26 cellular contexts compared by ENCODE assay signal in genomic region chr2:65199891-65200290, GRCh38. TPM values are rescaled to one million over a fixed set of nuclear protein-coding genes. Genes with fewer than 3 reads are reported as not detected.
DNase-seq lines count a peak whose midpoint lies in the region; ATAC-seq, FAIRE-seq and TF ChIP-seq lines count a peak whose summit lies in the region.
"Had no signal": no experiment of that assay in that cellular context is flagged by ENCODE, and none has a peak within 500 bp of the region (broad histone marks: within the 10 kb centered on the region; RNA-seq: fewer than 3 reads in every experiment).

No MANE protein-coding gene starts in this region.

- ATAC-seq in K562 (peak; percentile 60; the same call in 1 of the 3 replicates), GM19467 (IDR thresholded peaks at IDR 0.05; ENCODE audit: unreplicated experiment) (no peak)
- ATAC-seq: Panc1, upper lobe of right lung had no signal

- peak; percentile 4 for DNase-seq in AG09309 (ENCODE audit: low read depth)
- peak; percentile 12 for DNase-seq in HS-27A (ENCODE audit: low read depth)
- DNase-seq in K562 (ENCODE audit: extremely low read depth in 1 of 4, low spot score in 3 of 4): peak in 1 of 4 experiments; percentile 18
- peak; percentile 78 for DNase-seq in myocyte (ENCODE audit: low read depth)
- no peak for DNase-seq in activated effector memory CD4-positive, alpha-beta T cell treated with Interleukin-2 at 50 U/mL for 16 hours
- no peak for DNase-seq in NCI-H2196 (lab: John Stamatoyannopoulos, UW; ENCODE audit: unreplicated experiment)
- DNase-seq in activated naive CD4-positive, alpha-beta T cell (lab: John Stamatoyannopoulos, UW): no peak
- DNase-seq: activated CD4-positive, CD25-positive, alpha-beta regulatory T cell treated with anti-CD3 and anti-CD28 coated beads, Interleukin-2, amount 50 U/mL, for 72 hours; activated naive CD4-positive, alpha-beta T cell treated with anti-CD3 and anti-CD28 coated beads for 36 hours; activated T-cell treated with anti-CD3 and anti-CD28 coated beads, Interleukin-2, amount 50 U/mL, for 1 hour; amygdala; caudate nucleus; heart left ventricle; Kasumi-1; mesendoderm; naive B cell; NCI-H1048; NCI-H1694 treated with DMSO at 0.1 percent for 48 hours; NCI-H526 treated with DMSO at 0.1 percent for 48 hours; SJCRH30; small intestine; stimulated activated CD4-positive, alpha-beta T cell treated with anti-CD3 and anti-CD28 coated beads, Interleukin-1b, Interleukin-23, amount 100 ng/mL, for 48 hours; upper lobe of right lung had no signal

- FAIRE-seq in K562 (lab: Jason Lieb, UNC): no peak
- FAIRE-seq: H1, small intestine had no signal

- H3K9me3 ChIP-seq in K562 (replicated peaks; ENCODE audit: control insufficient read depth, insufficient read depth, low read depth, low read length): no peaks in the 10 kb centered on the region
- H3K9me3 ChIP-seq: SJCRH30, upper lobe of right lung had no signal

- no peak overlapping the region for H3K4me2 ChIP-seq in K562 (ENCODE audit: insufficient read depth, low read length)

- POLR2A ChIA-PET in K562 (lab: Yijun Ruan, JAX): interaction anchor here (0.6 to 0.7 kb wide), 2 partner anchors 10 to 750 kb away, joined by 3 to 4 read pairs; no protein-coding TSS in a partner anchor

- H3K36me3 ChIP-seq in K562 (ENCODE audit: control insufficient read depth, insufficient read depth, low read length): no peaks in the 10 kb centered on the region
- H3K36me3 ChIP-seq: heart left ventricle, SJCRH30, upper lobe of right lung had no signal

- no peak for TF ChIP-seq RAD21 in K562 (CRISPR knock-in tag; conservative IDR thresholded peaks at IDR 0.05 in 1 of 2, IDR thresholded peaks at IDR 0.05 in 1 of 2)

- TF ChIP-seq CTCF in AG09309 (IDR thresholded peaks at IDR 0.05; ENCODE audit: control insufficient read depth, insufficient read depth, low read depth, low read length, missing control alignments) (no peak), K562 (IDR thresholded peaks at IDR 0.05 in 2 of 3, conservative IDR thresholded peaks at IDR 0.05 in 1 of 3; ENCODE audit: insufficient read depth in 2 of 3, low read depth in 1 of 3, low read length in 3 of 3) (no peak)

- H3K79me2 ChIP-seq in K562 (ENCODE audit: control insufficient read depth, insufficient read depth, low read length): no peaks in the 10 kb centered on the region

- BruUV-seq in K562 (replicated peaks; lab: Mats Ljungman, UMichigan): no TSS peak

- H3K27ac ChIP-seq in K562 (ENCODE audit: extremely low read depth, low read depth, low read length): no peak overlapping the region
- H3K27ac ChIP-seq: heart left ventricle, SJCRH30, upper lobe of right lung had no signal

- WGBS in K562 (ENCODE audit: insufficient coverage, low coverage, missing lambda C conversion rate): 20% methylated on average over 3 of the region's 3 CpGs

- H3K4me3 ChIP-seq in AG09309 (ENCODE audit: control insufficient read depth, low read depth, low read length) (no peak overlapping the region), K562 (no peak overlapping the region)
- H3K4me3 ChIP-seq: heart left ventricle, SJCRH30, upper lobe of right lung had no signal

- TF ChIP-seq POLR2A in K562 (conservative IDR thresholded peaks at IDR 0.05): no peak

- intact Hi-C loops in K562 (cut with micrococcal nuclease): no loop called here

- no peaks in the 10 kb centered on the region for H3K27me3 ChIP-seq in K562 (ENCODE audit: control insufficient read depth in 2 of 2, insufficient read depth in 2 of 2, low read length in 2 of 2)
- H3K27me3 ChIP-seq: heart left ventricle, SJCRH30, upper lobe of right lung had no signal

- CTCF ChIA-PET in K562 (lab: Yijun Ruan, JAX; ENCODE audit: low intra/inter-chr PET ratio): no interaction called here

- H3K4me1 ChIP-seq in K562 (replicated peaks in 1 of 2; ENCODE audit: control insufficient read depth in 2 of 2, insufficient read depth in 2 of 2, low read length in 2 of 2): peaks cover 0 to 3% of the 10 kb centered on the region in 2 experiments; a peak in 2 of 5 replicates
- H3K4me1 ChIP-seq: SJCRH30, upper lobe of right lung had no signal

- in situ Hi-C loops in K562 (cut with MboI): no loop called here

- H4K20me1 ChIP-seq in K562 (replicated peaks; ENCODE audit: control insufficient read depth, insufficient read depth, low read length): no peaks in the 10 kb centered on the region

- H3K9ac ChIP-seq in K562 (ENCODE audit: insufficient read depth in 1 of 2, low read depth in 2 of 2, low read length in 2 of 2): peak overlapping the region in 1 of 2 experiments; percentile 11; a peak in 1 of 4 replicates

- peak overlapping the region; percentile 30; the same call in 1 of the 2 replicates for H2AFZ ChIP-seq in K562 (ENCODE audit: low read depth, low read length)

- H3K9me1 ChIP-seq in K562 (ENCODE audit: control insufficient read depth, insufficient read depth, low read length): no peaks in the 10 kb centered on the region

- TF ChIP-seq EP300 in K562 (IDR thresholded peaks at IDR 0.05; ENCODE audit: low read length): no peak

TF ChIP-seq in K562, 482 proteins besides CTCF, POLR2A, EP300 and RAD21:
- TF ChIP-seq, protein P1, sequence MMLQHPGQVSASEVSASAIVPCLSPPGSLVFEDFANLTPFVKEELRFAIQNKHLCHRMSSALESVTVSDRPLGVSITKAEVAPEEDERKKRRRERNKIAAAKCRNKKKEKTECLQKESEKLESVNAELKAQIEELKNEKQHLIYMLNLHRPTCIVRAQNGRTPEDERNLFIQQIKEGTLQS (IDR thresholded peaks at IDR 0.05): peak; percentile 28; the same call in 1 of the 2 replicates
- TF ChIP-seq, protein P1 (CRISPR knock-in tag; conservative IDR thresholded peaks at IDR 0.05): no peak
- TF ChIP-seq FOSL1 (tag; conservative IDR thresholded peaks at IDR 0.05) (peak; percentile 63), EGR1 (conservative IDR thresholded peaks at IDR 0.05) (no peak)
- TF ChIP-seq, protein P2, sequence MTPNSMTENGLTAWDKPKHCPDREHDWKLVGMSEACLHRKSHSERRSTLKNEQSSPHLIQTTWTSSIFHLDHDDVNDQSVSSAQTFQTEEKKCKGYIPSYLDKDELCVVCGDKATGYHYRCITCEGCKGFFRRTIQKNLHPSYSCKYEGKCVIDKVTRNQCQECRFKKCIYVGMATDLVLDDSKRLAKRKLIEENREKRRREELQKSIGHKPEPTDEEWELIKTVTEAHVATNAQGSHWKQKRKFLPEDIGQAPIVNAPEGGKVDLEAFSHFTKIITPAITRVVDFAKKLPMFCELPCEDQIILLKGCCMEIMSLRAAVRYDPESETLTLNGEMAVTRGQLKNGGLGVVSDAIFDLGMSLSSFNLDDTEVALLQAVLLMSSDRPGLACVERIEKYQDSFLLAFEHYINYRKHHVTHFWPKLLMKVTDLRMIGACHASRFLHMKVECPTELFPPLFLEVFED (CRISPR knock-in tag; conservative IDR thresholded peaks at IDR 0.05): no peak
- TF ChIP-seq, protein P3, sequence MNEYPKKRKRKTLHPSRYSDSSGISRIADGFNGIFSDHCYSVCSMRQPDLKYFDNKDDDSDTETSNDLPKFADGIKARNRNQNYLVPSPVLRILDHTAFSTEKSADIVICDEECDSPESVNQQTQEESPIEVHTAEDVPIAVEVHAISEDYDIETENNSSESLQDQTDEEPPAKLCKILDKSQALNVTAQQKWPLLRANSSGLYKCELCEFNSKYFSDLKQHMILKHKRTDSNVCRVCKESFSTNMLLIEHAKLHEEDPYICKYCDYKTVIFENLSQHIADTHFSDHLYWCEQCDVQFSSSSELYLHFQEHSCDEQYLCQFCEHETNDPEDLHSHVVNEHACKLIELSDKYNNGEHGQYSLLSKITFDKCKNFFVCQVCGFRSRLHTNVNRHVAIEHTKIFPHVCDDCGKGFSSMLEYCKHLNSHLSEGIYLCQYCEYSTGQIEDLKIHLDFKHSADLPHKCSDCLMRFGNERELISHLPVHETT (CRISPR knock-in tag; conservative IDR thresholded peaks at IDR 0.05 in 1 of 2, IDR thresholded peaks at IDR 0.05 in 1 of 2): peak in 1 of 2 experiments; percentile 39; a peak in 1 of 4 replicates

RNA-seq across cellular contexts. Expression of gene ACTR2, which starts 27.7 kb away (rescaled TPM):
- 19.1 and 38.4 TPM in 2 replicates for total RNA-seq in K562 (2011; cell fraction: chromatin; rRNA removed; ENCODE audit: low replicate concordance)
- total RNA-seq in K562 (2011; cell fraction: nucleolus; rRNA removed): 12.6 and 16.7 TPM in 2 replicates
- total RNA-seq in K562 (2011; cell fraction: nucleoplasm; rRNA removed): 26.9 and 40.4 TPM in 2 replicates
- total RNA-seq in K562 (2014; rRNA removed) (56.3 and 65.8 TPM in 2 replicates), K562 (2014; rRNA removed; fragmentation: Illumina TruSeq; extraction: Trizol) (98.5 and 124 TPM in 2 replicates), K562 (2015; rRNA removed; fragmentation: Illumina TruSeq; extraction: Trizol) (96.3 and 108 TPM in 2 replicates), K562 (2021) (215 and 239 TPM in 2 replicates), myocyte (58.5 and 62.7 TPM in 2 replicates)
- polyA plus RNA-seq in K562 (2011; rRNA removed) (127 and 179 TPM in 2 replicates), K562 (2014; fragmentation: Illumina TruSeq; extraction: Trizol) (183 and 192 TPM in 2 replicates), K562 (2014; fragmentation: Nextera tagmentation; extraction: Ambion mirVana) (10 to 100 TPM; 47.3 to 57.3 TPM), K562 (2014; rRNA removed) (118 and 122 TPM in 2 replicates)
- polyA plus RNA-seq in K562 (2011; cell fraction: cytosol; rRNA removed): 27.6 and 80.2 TPM in 2 replicates
- 12.3 and 25.4 TPM in 2 replicates for polyA plus RNA-seq in K562 (2011; cell fraction: nucleus; rRNA removed)
- 219 and 224 TPM in 2 replicates for polyA plus RNA-seq in K562 (2012)
- polyA minus RNA-seq in K562 (2011; rRNA and poly(A)+ RNA removed): 156 and 194 TPM in 2 replicates
- polyA minus RNA-seq in K562 (2011; cell fraction: cytosol; rRNA and poly(A)+ RNA removed): 86.4 and 105 TPM in 2 replicates
- 7.8 and 20.1 TPM in 2 replicates for polyA minus RNA-seq in K562 (2011; cell fraction: nucleus; rRNA and poly(A)+ RNA removed)
- 119 TPM for polyA plus RNA-seq in myocyte (2012)

Comparison
In these comparisons a context has a peak if more than half of its experiments do, and no peak if none do; other contexts are left out.
1. DNase-seq: peak in AG09309 (single experiment), HS-27A (single experiment) and myocyte (single experiment); none in activated effector memory CD4-positive, alpha-beta T cell treated with Interleukin-2 at 50 U/mL for 16 hours (single experiment), NCI-H2196 (single experiment) and activated naive CD4-positive, alpha-beta T cell (0 of 4).